In genomic region chr17:64158411-64158810, GRCh38 we compare ENCODE assay signal across 18 cellular contexts.
"Had no signal": no experiment of that assay in that cellular context is flagged by ENCODE, and none has a peak within 500 bp of the region (broad histone marks: within the 10 kb centered on the region; RNA-seq: fewer than 3 reads in every experiment).

No MANE protein-coding gene starts in this region.

- H3K4me1 Mint-ChIP-seq: naive B cell; stimulated activated naive CD8-positive, alpha-beta T cell treated with anti-CD3 and anti-CD28 coated beads, Interleukin-15, amount 100 ng/mL, for 72 hours had no signal

- H3K4me3 Mint-ChIP-seq: naive B cell; stimulated activated naive CD8-positive, alpha-beta T cell treated with anti-CD3 and anti-CD28 coated beads, Interleukin-15, amount 100 ng/mL, for 72 hours had no signal

- H3K27me3 Mint-ChIP-seq: naive B cell; stimulated activated naive CD8-positive, alpha-beta T cell treated with anti-CD3 and anti-CD28 coated beads, Interleukin-15, amount 100 ng/mL, for 72 hours had no signal

- ATAC-seq: activated naive CD4-positive, alpha-beta T cell treated with anti-CD3 and anti-CD28 coated beads, Interleukin-2, amount 50 U/mL, for 72 hours; stimulated activated naive CD8-positive, alpha-beta T cell treated with anti-CD3 and anti-CD28 coated beads, Interleukin-15, amount 100 ng/mL, for 72 hours; upper lobe of right lung had no signal

- H3K27me3 ChIP-seq: esophagus squamous epithelium, SJSA1, spleen, testis, upper lobe of right lung had no signal

- H3K36me3 Mint-ChIP-seq: naive B cell had no signal

- H3K36me3 ChIP-seq: SJSA1 had no signal

- H3K4me3 ChIP-seq: coronary artery, esophagus squamous epithelium, lung, SJSA1, spleen, testis, upper lobe of right lung had no signal

- H3K9me3 Mint-ChIP-seq: activated naive CD4-positive, alpha-beta T cell treated with anti-CD3 and anti-CD28 coated beads, Interleukin-2, amount 50 U/mL, for 72 hours; naive B cell; stimulated activated naive CD8-positive, alpha-beta T cell treated with anti-CD3 and anti-CD28 coated beads, Interleukin-15, amount 100 ng/mL, for 72 hours had no signal

- H3K27ac ChIP-seq: coronary artery, esophagus squamous epithelium, SJSA1, testis, upper lobe of right lung had no signal

- DNase-seq: activated CD4-positive, alpha-beta T cell treated with anti-CD3 and anti-CD28 coated beads, Interleukin-2, amount 50 U/mL, for 4 hours; activated CD4-positive, CD25-positive, alpha-beta regulatory T cell treated with anti-CD3 and anti-CD28 coated beads, Interleukin-2, amount 50 U/mL, for 72 hours; activated effector memory CD4-positive, alpha-beta T cell treated with anti-CD3 and anti-CD28 coated beads, Interleukin-2, amount 50 U/mL, for 16 hours; activated T-cell treated with anti-CD3 and anti-CD28 coated beads, Interleukin-2, amount 50 U/mL, for 1 hour; effector CD4-positive, alpha-beta T cell; esophagus squamous epithelium; midbrain; naive B cell; posterior cingulate gyrus; spleen; stimulated activated naive CD8-positive, alpha-beta T cell treated with anti-CD3 and anti-CD28 coated beads, Interleukin-15, amount 100 ng/mL, for 72 hours; SW 1271; testis; upper lobe of right lung had no signal

- H3K9me3 ChIP-seq: esophagus squamous epithelium, SJSA1, spleen, testis, upper lobe of right lung had no signal

- H3K4me1 ChIP-seq: SJSA1 had no signal

- H3K27ac Mint-ChIP-seq: activated naive CD4-positive, alpha-beta T cell treated with anti-CD3 and anti-CD28 coated beads, Interleukin-2, amount 50 U/mL, for 72 hours; naive B cell had no signal
